In genomic region chr5:36300927-36301540, GRCh38 we compare ENCODE assay signal across 14 cellular contexts. TPM values are rescaled to one million over a fixed set of nuclear protein-coding genes. Genes with fewer than 3 reads are reported as not detected.
DNase-seq lines count a peak whose midpoint lies in the region; ATAC-seq and TF ChIP-seq lines count a peak whose summit lies in the region.
"Had no signal": no experiment of that assay in that cellular context is flagged by ENCODE, and none has a peak within 500 bp of the region (broad histone marks: within the 10 kb centered on the region; RNA-seq: fewer than 3 reads in every experiment).

No MANE protein-coding gene starts in this region.

- 30 to 60% methylated on average over 4 of the region's 4 CpGs for WGBS in sigmoid colon, 2 donors
- WGBS in mesendoderm (ENCODE audit: extremely low coverage, insufficient coverage, low lambda C conversion rate) = no CpG with 5 or more reads among the region's 4 CpGs

- H3K27ac ChIP-seq in SK-N-MC (peak overlapping the region; percentile 63; the same call in 1 of the 2 replicates), foreskin keratinocyte (no peak overlapping the region), sigmoid colon (peak overlapping the region; percentile 79 to 86 (median 80)), mesendoderm (ENCODE audit: low read depth, low read length) (no peak overlapping the region)
- H3K27ac ChIP-seq: RWPE1 had no signal

- no peak overlapping the region for H2BK120ac ChIP-seq in mesendoderm (ENCODE audit: low read depth, low read length)

- H3K27me3 ChIP-seq in foreskin keratinocyte (peaks cover 14% of the 10 kb centered on the region), sigmoid colon (no peaks in the 10 kb centered on the region), mesendoderm (ENCODE audit: insufficient read depth, low read length, poor library complexity) (no peaks in the 10 kb centered on the region)

- H4K5ac ChIP-seq in mesendoderm (ENCODE audit: low read length) = no peak overlapping the region

- H3K79me1 ChIP-seq in mesendoderm (ENCODE audit: low read length) = no peaks in the 10 kb centered on the region

- no peaks in the 10 kb centered on the region for H3K36me3 Mint-ChIP-seq in Calu3 (ENCODE audit: insufficient read depth, unreplicated experiment)
- H3K36me3 Mint-ChIP-seq: natural killer cell had no signal

- H3K27ac Mint-ChIP-seq in Calu3 (ENCODE audit: unreplicated experiment) = no peak overlapping the region
- H3K27ac Mint-ChIP-seq: natural killer cell had no signal

- H3K56ac ChIP-seq in mesendoderm (ENCODE audit: low read length) = no peak overlapping the region

- H3K9me3 Mint-ChIP-seq in Calu3 (ENCODE audit: low read depth, unreplicated experiment) = no peaks in the 10 kb centered on the region
- H3K9me3 Mint-ChIP-seq: natural killer cell had no signal

- no TSS peak for BruUV-seq in Calu3 (replicated peaks; lab: Mats Ljungman, UMichigan)

- H3K4me1 ChIP-seq in foreskin keratinocyte = no peaks in the 10 kb centered on the region
- H3K4me1 ChIP-seq in sigmoid colon = peaks cover 0 to 44% (median 37%) of the 10 kb centered on the region in 4 donors
- H3K4me1 ChIP-seq in mesendoderm (ENCODE audit: control insufficient read depth, low read depth, low read length) = no peaks in the 10 kb centered on the region

- TF ChIP-seq EP300 in sigmoid colon (IDR thresholded peaks at IDR 0.05) = no peak

- H2AK5ac ChIP-seq in mesendoderm (ENCODE audit: low read length) = no peak overlapping the region

- H3K27me3 Mint-ChIP-seq in Calu3 (ENCODE audit: unreplicated experiment) = no peaks in the 10 kb centered on the region

- H3K79me2 ChIP-seq in mesendoderm (ENCODE audit: control insufficient read depth, insufficient read depth, low read length) = no peaks in the 10 kb centered on the region

- H3K4ac ChIP-seq in mesendoderm (ENCODE audit: low read depth, low read length) = no peak overlapping the region

- peaks cover 6% of the 10 kb centered on the region for H3K4me1 Mint-ChIP-seq in Calu3 (ENCODE audit: low read depth, unreplicated experiment)

- H3K4me3 Mint-ChIP-seq in Calu3 (ENCODE audit: low read depth, unreplicated experiment) = no peak overlapping the region
- H3K4me3 Mint-ChIP-seq: natural killer cell had no signal

- H3K4me3 ChIP-seq in SK-N-MC = no peak overlapping the region; the same call in 1 of the 2 replicates
- H3K4me3 ChIP-seq in sigmoid colon = peak overlapping the region in 3 of 4 donors; percentile 32 to 40 (median 35)
- H3K4me3 ChIP-seq in mesendoderm (ENCODE audit: low read length) = no peak overlapping the region

- TF ChIP-seq POLR2A in sigmoid colon (IDR thresholded peaks at IDR 0.05) = no peak

- intact Hi-C loops in Calu3 (cut with micrococcal nuclease; ENCODE audit: unreplicated experiment) = no loop called here
- intact Hi-C loops in sigmoid colon (cut with DNase I) = loop anchor here (10.0 kb wide), 1 partner anchor 56 kb away; the partner anchor contains the start of gene NADK2

- CTCF ChIA-PET in Calu3 (lab: Charles Lee) = no interaction called here

- H3K23ac ChIP-seq in mesendoderm (ENCODE audit: low read length) = no peak overlapping the region

- H4K8ac ChIP-seq in mesendoderm (ENCODE audit: low read depth, low read length) = no peak overlapping the region

- TF ChIP-seq CTCF in Calu3 (IDR thresholded peaks at IDR 0.05; ENCODE audit: unreplicated experiment) (no peak), foreskin keratinocyte (conservative IDR thresholded peaks at IDR 0.05) (no peak), sigmoid colon (IDR thresholded peaks at IDR 0.05) (no peak)

- ATAC-seq in foreskin keratinocyte = peak; percentile 53
- ATAC-seq in GM21825 (IDR thresholded peaks at IDR 0.05; ENCODE audit: unreplicated experiment) = no peak

- no peak overlapping the region for H2BK15ac ChIP-seq in mesendoderm (replicated peaks; ENCODE audit: low read depth)

- H3K4me2 ChIP-seq in mesendoderm (ENCODE audit: low read length) = no peak overlapping the region

- H3K36me3 ChIP-seq in SK-N-MC (ENCODE audit: insufficient read depth, low read length) (no peaks in the 10 kb centered on the region), sigmoid colon (no peaks in the 10 kb centered on the region), mesendoderm (ENCODE audit: control insufficient read depth, insufficient read depth, low read length) (no peaks in the 10 kb centered on the region)

- H2BK5ac ChIP-seq in mesendoderm (ENCODE audit: low read length) = no peak overlapping the region

- H3K9me3 ChIP-seq in SK-N-MC (ENCODE audit: low read depth, low read length) (no peaks in the 10 kb centered on the region), sigmoid colon (no peaks in the 10 kb centered on the region)

- DNase-seq in Calu3 (peak; percentile 7), SK-N-MC (ENCODE audit: low read depth, low spot score) (no peak), foreskin keratinocyte (no peak), sigmoid colon (no peak), AG08395 (ENCODE audit: low spot score) (no peak), NOMO-1 (lab: John Stamatoyannopoulos, UW; ENCODE audit: unreplicated experiment in 2 of 2) (no peak), mesendoderm (no peak)
- DNase-seq: GOT3; natural killer cell; NCI-H2171; stimulated activated naive CD4-positive, alpha-beta T cell treated with Interleukin-2 at 50 U/mL for 16 hours had no signal

- H3K18ac ChIP-seq in mesendoderm (ENCODE audit: low read length) = no peak overlapping the region

- peak overlapping the region; percentile 6 for H3K9ac ChIP-seq in SK-N-MC (ENCODE audit: insufficient read length)
- H3K9ac ChIP-seq in mesendoderm (ENCODE audit: low read length) = no peak overlapping the region

RNA-seq across cellular contexts. Expression of gene RANBP3L, which starts 0.7 kb away (rescaled TPM):
- total RNA-seq in Calu3 (2022) (not detected in 2 replicates), foreskin keratinocyte (not detected in 2 replicates), sigmoid colon (10 to 100 TPM in 1 of 4 donors, 1 to 10 TPM in 3; 3.5 to 16.9 (median 3.7) TPM)
- polyA plus RNA-seq in foreskin keratinocyte (not detected in 2 replicates), sigmoid colon (under 1 TPM in 1 of 3 donors, not detected in 2; 0.28 TPM)
- polyA plus RNA-seq in mesendoderm (2013, experiment 1 of 2) = not detected
- polyA plus RNA-seq in mesendoderm (2013, experiment 2 of 2) = not detected
- total RNA-seq: natural killer cell had no signal
- polyA plus RNA-seq: BJ had no signal

RNA-seq across cellular contexts. Expression of gene NADK2, which starts 59.3 kb away (rescaled TPM):
- 18.8 and 21.6 TPM in 2 replicates for total RNA-seq in Calu3 (2022)
- total RNA-seq in foreskin keratinocyte = 16.4 and 17.7 TPM in 2 replicates
- 7.2 and 7.4 TPM in 2 replicates for polyA plus RNA-seq in foreskin keratinocyte
- 10 to 100 TPM; 39.6 to 57.9 (median 43.1) TPM for total RNA-seq in sigmoid colon
- polyA plus RNA-seq in sigmoid colon = 10 to 100 TPM in 1 of 3 donors, 1 to 10 TPM in 2; 7.8 to 13.4 (median 9.8) TPM
- polyA plus RNA-seq in mesendoderm (2013, experiment 1 of 2) = 6.0 TPM
- 5.9 TPM for polyA plus RNA-seq in mesendoderm (2013, experiment 2 of 2)

Comparison
In these comparisons a context has a peak if more than half of its experiments do, and no peak if none do; other contexts are left out.
1. H3K27ac ChIP-seq: peak in SK-N-MC (single experiment) and sigmoid colon (4 of 4); none in foreskin keratinocyte (single experiment) and mesendoderm (single experiment).
2. H3K4me3 ChIP-seq: peak in sigmoid colon (3 of 4); none in SK-N-MC (single experiment) and mesendoderm (single experiment).